ENCODE assay signal across 8 cellular contexts in genomic region chr9:130579738-130580463, GRCh38. TPM values are rescaled to one million over a fixed set of nuclear protein-coding genes. Genes with fewer than 3 reads are reported as not detected.
DNase-seq lines count a peak whose midpoint lies in the region; ATAC-seq and TF ChIP-seq lines count a peak whose summit lies in the region.

No MANE protein-coding gene starts in this region.

- no peaks in the 10 kb centered on the region for H3K9me3 Mint-ChIP-seq in activated CD4-positive, alpha-beta memory T cell treated with anti-CD3 and anti-CD28 coated beads, Interleukin-2, amount 10 ng/mL, durations not matched to agents 7 days and 5 days

- H3K4me3 ChIP-seq in retinal pigment epithelial cell (ENCODE audit: low read length), result peak overlapping the region; percentile 98

- H3K4me3 Mint-ChIP-seq in activated CD4-positive, alpha-beta memory T cell treated with anti-CD3 and anti-CD28 coated beads, Interleukin-2, amount 10 ng/mL, durations not matched to agents 7 days and 5 days, result peak overlapping the region; percentile 92

- no peaks in the 10 kb centered on the region for H3K27me3 Mint-ChIP-seq in activated CD4-positive, alpha-beta memory T cell treated with anti-CD3 and anti-CD28 coated beads, Interleukin-2, amount 10 ng/mL, durations not matched to agents 7 days and 5 days

- intact Hi-C loops in left ventricle myocardium superior (cut with micrococcal nuclease), result no loop called here

- TF ChIP-seq CTCF in retinal pigment epithelial cell (conservative IDR thresholded peaks at IDR 0.05; ENCODE audit: low read depth, low read length), result no peak

- peaks cover 6% of the 10 kb centered on the region for H3K36me3 Mint-ChIP-seq in activated CD4-positive, alpha-beta memory T cell treated with anti-CD3 and anti-CD28 coated beads, Interleukin-2, amount 10 ng/mL, durations not matched to agents 7 days and 5 days (ENCODE audit: low read depth)

- H3K27ac Mint-ChIP-seq in activated CD4-positive, alpha-beta memory T cell treated with anti-CD3 and anti-CD28 coated beads, Interleukin-2, amount 10 ng/mL, durations not matched to agents 7 days and 5 days, result peak overlapping the region; percentile 76

- ATAC-seq in HG03064 (IDR thresholded peaks at IDR 0.05; ENCODE audit: low read depth, unreplicated experiment) (peak; percentile 41), left ventricle myocardium superior (peak; percentile 7), HG03521 (IDR thresholded peaks at IDR 0.05; ENCODE audit: unreplicated experiment) (no peak)

- DNase-seq in DMS 273 (lab: John Stamatoyannopoulos, UW; ENCODE audit: unreplicated experiment) (peak; percentile 53), DMS 273 treated with DMSO at 0.1 percent for 48 hours (lab: John Stamatoyannopoulos, UW) (no peak), left ventricle myocardium superior (no peak), retinal pigment epithelial cell (ENCODE audit: low read depth) (no peak), NCI-H2029 treated with DMSO at 0.1 percent for 48 hours (lab: John Stamatoyannopoulos, UW) (no peak)
- DNase-seq in activated CD4-positive, alpha-beta memory T cell treated with anti-CD3 and anti-CD28 coated beads, Interleukin-2, amount 10 ng/mL, durations not matched to agents 7 days and 5 days, result no peak

- peaks cover 36% of the 10 kb centered on the region for H3K4me1 Mint-ChIP-seq in activated CD4-positive, alpha-beta memory T cell treated with anti-CD3 and anti-CD28 coated beads, Interleukin-2, amount 10 ng/mL, durations not matched to agents 7 days and 5 days

- CTCF ChIA-PET in activated CD4-positive, alpha-beta memory T cell treated with anti-CD3 and anti-CD28 coated beads, Interleukin-2, amount 10 ng/mL, durations not matched to agents 7 days and 5 days (lab: Charles Lee), result interaction anchor here (0.6 to 1.2 kb wide), 6 partner anchors 8 to 1196 kb away, joined by 3 read pairs; no protein-coding TSS in a partner anchor

- POLR2A ChIA-PET in activated CD4-positive, alpha-beta memory T cell treated with anti-CD3 and anti-CD28 coated beads, Interleukin-2, amount 10 ng/mL, durations not matched to agents 7 days and 5 days (lab: Charles Lee), result interaction anchor here (0.9 to 1.1 kb wide), 3 partner anchors 11 to 545 kb away, joined by 3 read pairs; partner anchors contain the start of genes EXOSC2 and NUP214

RNA-seq across cellular contexts. Expression of gene FUBP3, which starts 0.5 kb away (rescaled TPM):
- total RNA-seq in activated CD4-positive, alpha-beta memory T cell treated with anti-CD3 and anti-CD28 coated beads, Interleukin-2, amount 10 ng/mL, durations not matched to agents 7 days and 5 days, result 10 to 100 TPM; 30.7 to 32.2 TPM
- 24.1 TPM for total RNA-seq in left ventricle myocardium superior
